11 cellular contexts compared by ENCODE assay signal in genomic region chr6:33076406-33076934, GRCh38. TPM values are rescaled to one million over a fixed set of nuclear protein-coding genes. Genes with fewer than 3 reads are reported as not detected.
A peak's percentile ranks its signal among the peaks of the same experiment; 100 is the strongest.
DNase-seq lines count a peak whose midpoint lies in the region; ATAC-seq, FAIRE-seq and TF ChIP-seq lines count a peak whose summit lies in the region.
"Had no signal": no experiment of that assay in that cellular context is flagged by ENCODE, and none has a peak within 500 bp of the region (broad histone marks: within the 10 kb centered on the region; RNA-seq: fewer than 3 reads in every experiment).

No MANE protein-coding gene starts in this region.

- no peak for DNase-seq in activated CD4-positive, alpha-beta T cell treated with anti-CD3 and anti-CD28 coated beads for 36 hours
- DNase-seq in activated CD4-positive, alpha-beta T cell treated with anti-CD3 and anti-CD28 coated beads for 1 hour, result no peak
- no peak for DNase-seq in OCI-LY7 (ENCODE audit: low spot score)
- DNase-seq in kidney, result no peak
- DNase-seq in A172 (ENCODE audit: low spot score), result no peak
- no peak for DNase-seq in GM23248
- DNase-seq: GF-D8 had no signal

- H3K27ac ChIP-seq in OCI-LY7 (ENCODE audit: low read depth, low read length, poor library complexity, severe bottlenecking), result peak overlapping the region; percentile 88
- peak overlapping the region; percentile 74 to 84 for H3K27ac ChIP-seq in kidney (ENCODE audit: low read depth in 2 of 2, low read length in 2 of 2)
- no peak overlapping the region for H3K27ac ChIP-seq in stomach smooth muscle (ENCODE audit: low read length)
- H3K27ac ChIP-seq in GM23248, result no peak overlapping the region
- H3K27ac ChIP-seq: A549, neural progenitor cell had no signal

- peak overlapping the region in 1 of 2 donors; percentile 67 for H3K9ac ChIP-seq in kidney (ENCODE audit: low read length in 2 of 2)
- peak overlapping the region; percentile 20 to 21 for H3K9ac ChIP-seq in stomach smooth muscle (ENCODE audit: low read length in 2 of 2)
- no peak overlapping the region for H3K9ac ChIP-seq in GM23248
- H3K9ac ChIP-seq: neural progenitor cell had no signal

- no peak for FAIRE-seq in kidney (lab: Jason Lieb, UNC)
- FAIRE-seq: A549 had no signal

- H2AFZ ChIP-seq in OCI-LY7 (ENCODE audit: low read length) (peak overlapping the region; percentile 81; the same call in 1 of the 2 replicates), GM23248 (no peak overlapping the region)

- no peak overlapping the region for H3K27ac Mint-ChIP-seq in activated CD4-positive, alpha-beta T cell treated with anti-CD3 and anti-CD28 coated beads for 36 hours
- H3K27ac Mint-ChIP-seq: neural progenitor cell had no signal

- H3K4me1 ChIP-seq in OCI-LY7 (ENCODE audit: insufficient read depth, low read length, poor library complexity, severe bottlenecking) (peaks cover 37% of the 10 kb centered on the region), kidney (ENCODE audit: control insufficient read depth in 1 of 2, insufficient read depth in 1 of 2, low read depth in 1 of 2, low read length in 2 of 2) (peaks cover 0 to 8% of the 10 kb centered on the region in 2 donors), stomach smooth muscle (ENCODE audit: control insufficient read depth, insufficient read depth, low read length) (peaks cover 8% of the 10 kb centered on the region), GM23248 (ENCODE audit: insufficient read depth) (no peaks in the 10 kb centered on the region)
- H3K4me1 ChIP-seq: A549, neural progenitor cell had no signal

- H3K4me3 ChIP-seq in OCI-LY7 (ENCODE audit: low read depth, low read length, poor library complexity, severe bottlenecking), result peak overlapping the region; percentile 80
- H3K4me3 ChIP-seq in kidney (ENCODE audit: low read length in 2 of 2), result peak overlapping the region; percentile 59 to 60
- peak overlapping the region in 1 of 2 donors; percentile 54 for H3K4me3 ChIP-seq in stomach smooth muscle (ENCODE audit: low read length in 2 of 2)
- H3K4me3 ChIP-seq in GM23248, result no peak overlapping the region
- H3K4me3 ChIP-seq: A549, neural progenitor cell had no signal

- no peaks in the 10 kb centered on the region for H3K9me2 ChIP-seq in OCI-LY7 (ENCODE audit: insufficient read depth, low read length)
- H3K9me2 ChIP-seq in GM23248 (ENCODE audit: insufficient read depth), result no peaks in the 10 kb centered on the region

- peaks cover 4% of the 10 kb centered on the region for H3K27me3 Mint-ChIP-seq in activated CD4-positive, alpha-beta T cell treated with anti-CD3 and anti-CD28 coated beads for 36 hours

- 0 out of 2 replicates have a peak, but pooled peaks have one; percentile 23 for TF ChIP-seq CTCF in OCI-LY7 (conservative IDR thresholded peaks at IDR 0.05; ENCODE audit: low read length)
- TF ChIP-seq CTCF in kidney (IDR thresholded peaks at IDR 0.05; ENCODE audit: borderline replicate concordance, extremely low read depth, insufficient read depth), result no peak

- H3K36me3 Mint-ChIP-seq in activated CD4-positive, alpha-beta T cell treated with anti-CD3 and anti-CD28 coated beads for 36 hours (ENCODE audit: low read depth), result peaks cover 1% of the 10 kb centered on the region
- H3K36me3 Mint-ChIP-seq: neural progenitor cell had no signal

- in situ Hi-C loops in GM23248 (cut with MboI), result no loop called here

- 56 to 71% methylated on average over 3 of the region's 3 CpGs for WGBS in GM23248 (ENCODE audit: low coverage in 1 of 2, low lambda C conversion rate in 2 of 2, missing lambda C conversion rate in 2 of 2), 2 experiments

- ATAC-seq in activated CD4-positive, alpha-beta T cell treated with anti-CD3 and anti-CD28 coated beads for 36 hours, result no peak
- no peak for ATAC-seq in HG02678 (IDR thresholded peaks at IDR 0.05; ENCODE audit: unreplicated experiment)

- H3K4me1 Mint-ChIP-seq in activated CD4-positive, alpha-beta T cell treated with anti-CD3 and anti-CD28 coated beads for 36 hours, result peaks cover 33% of the 10 kb centered on the region

- peaks cover 0 to 6% of the 10 kb centered on the region in 2 donors for H3K27me3 ChIP-seq in stomach smooth muscle (ENCODE audit: control insufficient read depth in 1 of 2, insufficient read depth in 2 of 2, low read length in 2 of 2)
- H3K27me3 ChIP-seq in GM23248 (replicated peaks; ENCODE audit: insufficient read depth), result no peaks in the 10 kb centered on the region

- no peaks in the 10 kb centered on the region for H3K9me3 Mint-ChIP-seq in activated CD4-positive, alpha-beta T cell treated with anti-CD3 and anti-CD28 coated beads for 36 hours (ENCODE audit: low read depth)
- H3K9me3 Mint-ChIP-seq: neural progenitor cell had no signal

- peaks cover 61% of the 10 kb centered on the region for H3K79me2 ChIP-seq in OCI-LY7 (ENCODE audit: insufficient read depth, low read depth, low read length)
- no peaks in the 10 kb centered on the region for H3K79me2 ChIP-seq in GM23248 (ENCODE audit: insufficient read depth)

- H3K9me3 ChIP-seq in OCI-LY7 (ENCODE audit: low read length) (no peaks in the 10 kb centered on the region), kidney (ENCODE audit: control insufficient read depth in 1 of 2, low read length in 2 of 2) (no peaks in the 10 kb centered on the region), stomach smooth muscle (ENCODE audit: control insufficient read depth in 2 of 2, low read length in 2 of 2) (no peaks in the 10 kb centered on the region), GM23248 (ENCODE audit: low read depth) (no peaks in the 10 kb centered on the region)
- H3K9me3 ChIP-seq: A549 had no signal

- peak overlapping the region; percentile 62 for H3K4me3 Mint-ChIP-seq in activated CD4-positive, alpha-beta T cell treated with anti-CD3 and anti-CD28 coated beads for 36 hours
- H3K4me3 Mint-ChIP-seq: neural progenitor cell had no signal

- peaks cover 6% of the 10 kb centered on the region; the same call in 1 of the 2 replicates for H4K20me1 ChIP-seq in OCI-LY7 (ENCODE audit: insufficient read depth, low read length)
- H4K20me1 ChIP-seq in GM23248 (ENCODE audit: insufficient read depth), result no peaks in the 10 kb centered on the region

- no TSS peak for BruUV-seq in OCI-LY7 (replicated peaks; lab: Mats Ljungman, UMichigan)

- POLR2A ChIA-PET in activated CD4-positive, alpha-beta T cell treated with anti-CD3 and anti-CD28 coated beads for 36 hours (lab: Charles Lee), result no interaction called here
- POLR2A ChIA-PET in OCI-LY7 (lab: Charles Lee), result interaction anchor here (0.7 to 5.4 kb wide), 6 partner anchors 24 to 64 kb away, joined by 3 to 75 read pairs (median 4); no protein-coding TSS in a partner anchor

- no peaks in the 10 kb centered on the region for H3F3A ChIP-seq in GM23248 (ENCODE audit: insufficient read depth)

- H3K4me2 ChIP-seq in OCI-LY7 (ENCODE audit: low read length), result peak overlapping the region; percentile 84
- no peak overlapping the region for H3K4me2 ChIP-seq in GM23248 (ENCODE audit: unreplicated experiment)
- H3K4me2 ChIP-seq: neural progenitor cell had no signal

- H3K36me3 ChIP-seq in OCI-LY7 (ENCODE audit: insufficient read depth, low read length) (peaks cover 29% of the 10 kb centered on the region; the same call in 1 of the 2 replicates), kidney (ENCODE audit: control insufficient read depth in 1 of 2, insufficient read depth in 2 of 2, low read length in 2 of 2) (no peaks in the 10 kb centered on the region), stomach smooth muscle (ENCODE audit: control insufficient read depth in 2 of 2, insufficient read depth in 2 of 2, low read length in 2 of 2) (no peaks in the 10 kb centered on the region), GM23248 (ENCODE audit: low read depth) (no peaks in the 10 kb centered on the region)
- H3K36me3 ChIP-seq: neural progenitor cell had no signal

- intact Hi-C loops in activated CD4-positive, alpha-beta T cell treated with anti-CD3 and anti-CD28 coated beads for 36 hours (cut with DNase I, micrococcal nuclease), result no loop called here
- intact Hi-C loops in OCI-LY7 (cut with micrococcal nuclease; ENCODE audit: unreplicated experiment), result no loop called here
- intact Hi-C loops in kidney (cut with DNase I), result no loop called here

- CTCF ChIA-PET in activated CD4-positive, alpha-beta T cell treated with anti-CD3 and anti-CD28 coated beads for 36 hours (lab: Charles Lee), result interaction anchor here (0.7 to 1.9 kb wide), 5 partner anchors 27 to 123 kb away, joined by 3 to 8 read pairs (median 4); no protein-coding TSS in a partner anchor
- CTCF ChIA-PET in OCI-LY7 (lab: Charles Lee; ENCODE audit: unreplicated experiment), result no interaction called here

RNA-seq across cellular contexts. Expression of gene HLA-DPB1, which starts 0.7 kb away (rescaled TPM):
- 1 to 10 TPM; 5.2 to 5.4 TPM for total RNA-seq in activated CD4-positive, alpha-beta T cell treated with anti-CD3 and anti-CD28 coated beads for 36 hours
- total RNA-seq in OCI-LY7 (2014; rRNA removed; shearing (Covaris generic)), result 117 and 139 TPM in 2 replicates
- 74.5 and 78.5 TPM in 2 replicates for total RNA-seq in OCI-LY7 (2022)
- total RNA-seq in kidney, result 181 TPM
- polyA plus RNA-seq in kidney (ENCODE audit: insufficient read depth, low read depth, low replicate concordance), result 141 TPM
- 0.10 TPM in 1 of 2 replicates, not detected in the other for total RNA-seq in A172 (2014; rRNA removed; shearing (Covaris generic))
- 12.5 and 14.9 TPM in 2 replicates for total RNA-seq in GM23248 (2014; rRNA removed; shearing (Covaris generic))
- polyA plus RNA-seq in GM23248 (2016; fragmentation: Nextera tagmentation; extraction: Ambion mirVana), result 17.8 and 18.9 TPM in 2 replicates
- polyA plus RNA-seq: A549 had no signal

RNA-seq across cellular contexts. Expression of gene HLA-DPA1, which starts 3.0 kb away (rescaled TPM):
- 10 to 100 TPM; 11.5 to 13.3 TPM for total RNA-seq in activated CD4-positive, alpha-beta T cell treated with anti-CD3 and anti-CD28 coated beads for 36 hours
- 306 and 388 TPM in 2 replicates for total RNA-seq in OCI-LY7 (2014; rRNA removed; shearing (Covaris generic))
- total RNA-seq in OCI-LY7 (2022) (253 and 256 TPM in 2 replicates), kidney (200 TPM)
- polyA plus RNA-seq in kidney (ENCODE audit: insufficient read depth, low read depth, low replicate concordance) (154 TPM), GM23248 (2016; fragmentation: Nextera tagmentation; extraction: Ambion mirVana) (4.2 and 4.9 TPM in 2 replicates)
- 0.31 and 0.34 TPM in 2 replicates for total RNA-seq in A172 (2014; rRNA removed; shearing (Covaris generic))
- total RNA-seq in GM23248 (2014; rRNA removed; shearing (Covaris generic)), result 0.89 and 2.5 TPM in 2 replicates

Comparison
In these comparisons a context has a peak if more than half of its experiments do, and no peak if none do; other contexts are left out.
1. H3K27ac ChIP-seq: peak in OCI-LY7 (single experiment) and kidney (2 of 2); none in stomach smooth muscle (single experiment) and GM23248 (single experiment).
2. RNA of gene HLA-DPA1, which starts 3.0 kb away (total RNA-seq): 253 to 388 TPM in OCI-LY7 and 200 TPM in kidney (single experiment); 11.5 to 13.3 TPM in activated CD4-positive, alpha-beta T cell treated with anti-CD3 and anti-CD28 coated beads for 36 hours, 0.89 to 2.5 TPM in GM23248 and 0.31 to 0.34 TPM in A172; every median in the first group is over 10 times any median in the second.